In genomic region chr1:157948547-157949152, GRCh38 we compare ENCODE assay signal across 9 cellular contexts. TPM values are rescaled to one million over a fixed set of nuclear protein-coding genes. Genes with fewer than 3 reads are reported as not detected.
DNase-seq lines count a peak whose midpoint lies in the region; ATAC-seq and TF ChIP-seq lines count a peak whose summit lies in the region.
"Had no signal": no experiment of that assay in that cellular context is flagged by ENCODE, and none has a peak within 500 bp of the region (broad histone marks: within the 10 kb centered on the region; RNA-seq: fewer than 3 reads in every experiment).

No MANE protein-coding gene starts in this region.

- H3K9ac ChIP-seq in colonic mucosa (ENCODE audit: low read depth in 2 of 2, low read length in 2 of 2), result no peak overlapping the region
- no peak overlapping the region for H3K9ac ChIP-seq in mesenchymal stem cell (ENCODE audit: low read length)

- DNase-seq in GM12864 (ENCODE audit: low read depth) (no peak), NCI-H526 treated with DMSO at 0.1 percent for 48 hours (lab: John Stamatoyannopoulos, UW) (peak; percentile 36), colonic mucosa (peak; percentile 42), mesenchymal stem cell (peak; percentile 20)
- no peak for DNase-seq in activated naive CD4-positive, alpha-beta T cell treated with anti-CD3 and anti-CD28 coated beads, Interleukin-2, amount 50 U/mL, for 16 hours

- H3K23ac ChIP-seq in mesenchymal stem cell (ENCODE audit: low read length in 2 of 2), result no peak overlapping the region

- no peaks in the 10 kb centered on the region for H3K79me1 ChIP-seq in mesenchymal stem cell (replicated peaks; ENCODE audit: low read length, poor library complexity, severe bottlenecking)

- H4K91ac ChIP-seq in mesenchymal stem cell (ENCODE audit: low read length), result no peak overlapping the region

- no peak overlapping the region for H4K8ac ChIP-seq in mesenchymal stem cell (ENCODE audit: low read length)

- H3K9me3 ChIP-seq in colonic mucosa, result no peaks in the 10 kb centered on the region
- H3K9me3 ChIP-seq in mesenchymal stem cell (ENCODE audit: control insufficient read depth, low read length), result no peaks in the 10 kb centered on the region
- H3K9me3 ChIP-seq: SJCRH30 had no signal

- ATAC-seq in HG02840 (IDR thresholded peaks at IDR 0.05; ENCODE audit: low FRiP score, unreplicated experiment) (no peak), HG03469 (IDR thresholded peaks at IDR 0.05; ENCODE audit: unreplicated experiment) (no peak)
- no peak for ATAC-seq in activated CD4-positive, CD25-positive, alpha-beta regulatory T cell treated with anti-CD3 and anti-CD28 coated beads, Interleukin-2, amount 50 U/mL, for 24 hours

- no peaks in the 10 kb centered on the region for H3K36me3 ChIP-seq in colonic mucosa
- H3K36me3 ChIP-seq in mesenchymal stem cell (ENCODE audit: control insufficient read depth in 1 of 2, insufficient read depth in 2 of 2, low read depth in 1 of 2, low read length in 2 of 2), result no peaks in the 10 kb centered on the region
- H3K36me3 ChIP-seq: SJCRH30 had no signal

- H2BK5ac ChIP-seq in mesenchymal stem cell (ENCODE audit: low read depth, low read length, poor library complexity, severe bottlenecking), result no peak overlapping the region

- H3K18ac ChIP-seq in mesenchymal stem cell (ENCODE audit: low read depth in 1 of 2, low read length in 2 of 2), result no peak overlapping the region

- H3K4me1 ChIP-seq in colonic mucosa, result no peaks in the 10 kb centered on the region
- H3K4me1 ChIP-seq in mesenchymal stem cell (ENCODE audit: control insufficient read depth, insufficient read depth, low read depth, low read length), result no peaks in the 10 kb centered on the region
- H3K4me1 ChIP-seq: SJCRH30 had no signal

- H3K27ac ChIP-seq in colonic mucosa (no peak overlapping the region), mesenchymal stem cell (ENCODE audit: low read length, poor library complexity, severe bottlenecking) (no peak overlapping the region)
- H3K27ac ChIP-seq: SJCRH30 had no signal

- no peak overlapping the region for H2BK12ac ChIP-seq in mesenchymal stem cell (ENCODE audit: low read length in 2 of 2)

- H3K27me3 ChIP-seq in colonic mucosa (no peaks in the 10 kb centered on the region), mesenchymal stem cell (ENCODE audit: control insufficient read depth in 1 of 2, insufficient read depth in 1 of 2, low read length in 2 of 2) (peaks cover 32 to 64% of the 10 kb centered on the region in 2 experiments)
- H3K27me3 ChIP-seq: SJCRH30 had no signal

- H3K4me3 ChIP-seq in GM12864 (ENCODE audit: low read depth, low read length) (no peak overlapping the region), colonic mucosa (no peak overlapping the region), mesenchymal stem cell (ENCODE audit: insufficient read depth in 1 of 2, low read depth in 1 of 2, low read length in 2 of 2) (no peak overlapping the region)
- H3K4me3 ChIP-seq: SJCRH30 had no signal

- WGBS in mesenchymal stem cell, result 27% methylated on average over 2 of the region's 2 CpGs

- no peak overlapping the region for H2BK15ac ChIP-seq in mesenchymal stem cell (ENCODE audit: low read depth, poor library complexity, severe bottlenecking)

- H2AK5ac ChIP-seq in mesenchymal stem cell (ENCODE audit: low read length, severe bottlenecking), result no peak overlapping the region

- H3K4ac ChIP-seq in mesenchymal stem cell (ENCODE audit: low read depth in 1 of 2, low read length in 2 of 2), result no peak overlapping the region

- H3K4me2 ChIP-seq in mesenchymal stem cell (ENCODE audit: low read length, poor library complexity, severe bottlenecking), result no peak overlapping the region

- peak; percentile 75 for TF ChIP-seq CTCF in GM12864 (IDR thresholded peaks at IDR 0.05; ENCODE audit: low read depth, low read length, missing control alignments)
- TF ChIP-seq CTCF in colonic mucosa (IDR thresholded peaks at IDR 0.05), result peak; percentile 42

- no peak overlapping the region for H3K14ac ChIP-seq in mesenchymal stem cell (ENCODE audit: low read length in 2 of 2)

- no peak overlapping the region for H2BK120ac ChIP-seq in mesenchymal stem cell (ENCODE audit: low read depth, low read length)

- H2AFZ ChIP-seq in mesenchymal stem cell (ENCODE audit: low read depth, low read length), result no peak overlapping the region

- intact Hi-C loops in colonic mucosa (cut with DNase I), result loop anchor here (10.0 kb wide), 1 partner anchor 174 kb away; the partner anchor contains the start of gene FCRL2

RNA-seq across cellular contexts. Expression of gene KIRREL1, which starts 44.8 kb away (rescaled TPM):
- total RNA-seq in colonic mucosa, result 10 to 100 TPM in 1 of 2 donors, 1 to 10 TPM in 1; 5.8 to 12.8 TPM
- 133 TPM for polyA plus RNA-seq in mesenchymal stem cell (2013, experiment 1 of 2)
- 130 TPM for polyA plus RNA-seq in mesenchymal stem cell (2013, experiment 2 of 2)

Comparison
In these comparisons a context has a peak if more than half of its experiments do, and no peak if none do; other contexts are left out.
1. DNase-seq: peak in NCI-H526 treated with DMSO at 0.1 percent for 48 hours (single experiment), colonic mucosa (single experiment) and mesenchymal stem cell (single experiment); none in GM12864 (single experiment) and activated naive CD4-positive, alpha-beta T cell treated with anti-CD3 and anti-CD28 coated beads, Interleukin-2, amount 50 U/mL, for 16 hours (single experiment).